ENCODE assay signal across 30 cellular contexts in the genomic region with DNA sequence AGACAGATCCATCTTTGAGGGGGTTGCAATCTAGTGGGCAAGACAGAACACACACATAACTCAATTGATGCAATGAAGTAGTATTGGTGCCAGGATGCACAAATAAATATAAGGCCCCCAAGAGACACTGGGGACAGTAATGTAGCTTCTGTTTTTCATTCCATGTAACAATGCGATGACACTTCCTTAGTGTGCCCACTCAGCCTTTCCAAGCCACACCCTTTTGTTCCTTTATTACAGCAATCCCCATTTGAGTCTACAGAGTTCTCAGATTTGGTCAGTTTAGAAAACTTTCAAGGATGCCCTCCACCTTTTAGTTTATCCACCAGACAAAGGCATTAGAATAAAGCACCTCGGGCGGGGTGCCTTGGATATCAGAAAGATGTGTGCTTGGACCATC. TPM values are rescaled to one million over a fixed set of nuclear protein-coding genes. Genes with fewer than 3 reads are reported as not detected.
"Had no signal": no experiment of that assay in that cellular context is flagged by ENCODE, and none has a peak within 500 bp of the region (broad histone marks: within the 10 kb centered on the region; RNA-seq: fewer than 3 reads in every experiment).

No MANE protein-coding gene starts in this region.

- H3K4me3 Mint-ChIP-seq: endodermal cell; mesothelial cell of epicardium; naive B cell; nephron; neural progenitor cell; stimulated activated effector memory CD8-positive, alpha-beta T cell treated with anti-CD3 and anti-CD28 coated beads, Interleukin-12 subunit alpha, Interleukin-12 subunit beta, amount 100 ng/mL, for 72 hours; type B pancreatic cell had no signal

- DNase-seq: effector CD8-positive, alpha-beta T cell; endodermal cell; foreskin fibroblast; gastrocnemius medialis; head of caudate nucleus; kidney; mesenchymal stem cell; mucosa of descending colon; naive B cell; nucleus accumbens; psoas muscle; right cardiac atrium; sigmoid colon; stimulated activated CD4-positive, alpha-beta T cell treated with anti-CD3 and anti-CD28 coated beads, Interleukin-2, amount 100 ng/mL, for 24 hours; stimulated activated CD4-positive, alpha-beta T cell treated with anti-CD3 and anti-CD28 coated beads, Interleukin-4, amount 100 ng/mL, for 24 hours; stimulated activated naive CD4-positive, alpha-beta T cell treated with Interleukin-2 at 50 U/mL for 16 hours; stomach; thyroid gland had no signal

- H3K27ac Mint-ChIP-seq: endodermal cell; mesothelial cell of epicardium; naive B cell; nephron; stimulated activated effector memory CD8-positive, alpha-beta T cell treated with anti-CD3 and anti-CD28 coated beads, Interleukin-12 subunit alpha, Interleukin-12 subunit beta, amount 100 ng/mL, for 72 hours; type B pancreatic cell had no signal

- H3K4me3 ChIP-seq: gastrocnemius medialis, mucosa of descending colon, neural progenitor cell, psoas muscle, sigmoid colon, stomach, thyroid gland had no signal

- H3K9me3 ChIP-seq: gastrocnemius medialis, mucosa of descending colon, psoas muscle, sigmoid colon, stomach, thyroid gland had no signal

- H3K27ac ChIP-seq: epithelial cell of prostate, gastrocnemius medialis, neural progenitor cell, psoas muscle, sigmoid colon, stomach, thyroid gland had no signal

- H3K36me3 Mint-ChIP-seq: mesothelial cell of epicardium; naive B cell; neural progenitor cell; stimulated activated effector memory CD8-positive, alpha-beta T cell treated with anti-CD3 and anti-CD28 coated beads, Interleukin-12 subunit alpha, Interleukin-12 subunit beta, amount 100 ng/mL, for 72 hours; type B pancreatic cell had no signal

- H3K27me3 ChIP-seq: gastrocnemius medialis, neural progenitor cell, sigmoid colon, stomach, thyroid gland had no signal

- H3K4me1 ChIP-seq: gastrocnemius medialis, neural progenitor cell, psoas muscle, sigmoid colon, stomach, thyroid gland had no signal

- H3K4me1 Mint-ChIP-seq: endodermal cell; naive B cell; nephron; stimulated activated effector memory CD8-positive, alpha-beta T cell treated with anti-CD3 and anti-CD28 coated beads, Interleukin-12 subunit alpha, Interleukin-12 subunit beta, amount 100 ng/mL, for 72 hours had no signal

- H3K9me3 Mint-ChIP-seq: endodermal cell; mesothelial cell of epicardium; naive B cell; nephron; neural progenitor cell; stimulated activated effector memory CD8-positive, alpha-beta T cell treated with anti-CD3 and anti-CD28 coated beads, Interleukin-12 subunit alpha, Interleukin-12 subunit beta, amount 100 ng/mL, for 72 hours; type B pancreatic cell had no signal

- H3K36me3 ChIP-seq: gastrocnemius medialis, neural progenitor cell, sigmoid colon, stomach, thyroid gland had no signal

- ATAC-seq: esophagus mucosa; gastrocnemius medialis; left lobe of liver; mucosa of descending colon; psoas muscle; right cardiac atrium; stimulated activated effector memory CD8-positive, alpha-beta T cell treated with anti-CD3 and anti-CD28 coated beads, Interleukin-12 subunit alpha, Interleukin-12 subunit beta, amount 100 ng/mL, for 72 hours had no signal

RNA-seq across cellular contexts. Expression of a gene that starts 15.5 kb away (rescaled TPM):
- total RNA-seq: gastrocnemius medialis, glomerular endothelial cell, lung microvascular endothelial cell, osteocyte, renal cortical epithelial cell, right cardiac atrium, sigmoid colon, stomach, thyroid gland had no signal
